13 cellular contexts compared by ENCODE assay signal in the genomic region with DNA sequence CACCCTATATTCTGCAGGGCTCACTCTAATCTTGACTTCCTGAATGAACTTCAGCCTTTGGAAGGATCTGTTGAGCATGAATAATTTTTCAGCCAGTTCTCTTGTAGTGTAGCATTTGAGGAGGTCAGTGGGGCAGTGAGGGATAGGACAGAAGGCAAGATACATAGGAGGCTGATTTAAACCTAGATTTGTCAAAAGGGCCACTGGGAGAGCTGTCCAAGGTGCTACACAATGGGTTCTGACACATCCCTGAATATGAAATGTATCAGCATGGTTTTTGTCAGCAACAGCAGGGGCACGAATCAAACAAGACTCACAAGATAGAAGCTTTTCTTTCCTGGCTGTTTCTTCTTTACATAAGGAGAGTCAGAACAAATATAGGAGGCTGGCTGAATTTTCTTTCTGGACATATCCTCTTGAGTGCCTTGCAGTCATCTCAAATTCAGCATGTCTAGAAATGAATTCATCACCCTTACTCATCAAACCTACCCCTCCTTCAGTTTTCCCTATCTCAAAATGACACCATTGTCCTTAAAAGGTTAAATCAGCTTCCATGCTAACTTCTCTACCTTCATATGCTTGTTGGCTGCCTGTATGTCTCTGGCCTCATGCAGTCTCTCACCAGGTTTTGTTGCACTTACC.
DNase-seq lines count a peak whose midpoint lies in the region; ATAC-seq and TF ChIP-seq lines count a peak whose summit lies in the region.
"Had no signal": no experiment of that assay in that cellular context is flagged by ENCODE, and none has a peak within 500 bp of the region (broad histone marks: within the 10 kb centered on the region; RNA-seq: fewer than 3 reads in every experiment).

No MANE protein-coding gene starts in this region.

- H3K27me3 Mint-ChIP-seq in activated naive CD4-positive, alpha-beta T cell treated with anti-CD3 and anti-CD28 coated beads for 36 hours (ENCODE audit: low read depth): no peaks in the 10 kb centered on the region

- H3K9me2 ChIP-seq in PC-3 (replicated peaks; ENCODE audit: low read length): no peaks in the 10 kb centered on the region

- H3K79me2 ChIP-seq in PC-3 (ENCODE audit: low read length): no peaks in the 10 kb centered on the region

- TF ChIP-seq CTCF in PC-3 (conservative IDR thresholded peaks at IDR 0.05; ENCODE audit: low read depth, low read length): no peak
- no peak for TF ChIP-seq CTCF in colonic mucosa (IDR thresholded peaks at IDR 0.05)

- POLR2A ChIA-PET in PC-3 (lab: Charles Lee; ENCODE audit: unreplicated experiment): no interaction called here

- CTCF ChIA-PET in activated naive CD4-positive, alpha-beta T cell treated with anti-CD3 and anti-CD28 coated beads for 36 hours (lab: Charles Lee): no interaction called here
- CTCF ChIA-PET in PC-3 (lab: Charles Lee): no interaction called here

- no peaks in the 10 kb centered on the region for H3F3A ChIP-seq in PC-3 (ENCODE audit: low read length, unreplicated experiment)

- no TSS peak for BruUV-seq in PC-3 (replicated peaks; lab: Mats Ljungman, UMichigan)

- DNase-seq in activated naive CD4-positive, alpha-beta T cell treated with anti-CD3 and anti-CD28 coated beads for 36 hours: peak; percentile 37
- no peak for DNase-seq in activated naive CD4-positive, alpha-beta T cell treated with Interleukin-2 at 50 U/mL for 16 hours
- DNase-seq in PC-3: peak; percentile 63
- peak; percentile 20 to 26 for DNase-seq in erythroblast (lab: John Stamatoyannopoulos, UW)
- DNase-seq in smooth muscle cell of the brain vasculature (ENCODE audit: low read depth, low spot score): peak; percentile 26
- DNase-seq in colonic mucosa: no peak
- no peak for DNase-seq in central memory CD4-positive, alpha-beta T cell
- DNase-seq: stimulated activated CD4-positive, alpha-beta T cell treated with anti-CD3 and anti-CD28 coated beads, Interleukin-4, amount 100 ng/mL, for 4 hours; upper lobe of left lung had no signal

- no peaks in the 10 kb centered on the region for H3K4me1 Mint-ChIP-seq in activated naive CD4-positive, alpha-beta T cell treated with anti-CD3 and anti-CD28 coated beads for 36 hours (ENCODE audit: low read depth)
- H3K4me1 Mint-ChIP-seq: nephron had no signal

- no peak for ATAC-seq in PC-3
- ATAC-seq in HG03520 (IDR thresholded peaks at IDR 0.05; ENCODE audit: unreplicated experiment): no peak

- H3K27me3 ChIP-seq in PC-3 (ENCODE audit: low read length) (no peaks in the 10 kb centered on the region), colonic mucosa (no peaks in the 10 kb centered on the region)
- H3K27me3 ChIP-seq: upper lobe of left lung had no signal

- TF ChIP-seq POLR2A in erythroblast (IDR thresholded peaks at IDR 0.05; ENCODE audit: low read length): no peak

- no peaks in the 10 kb centered on the region for H4K20me1 ChIP-seq in PC-3 (ENCODE audit: low read length)

- H3K4me1 ChIP-seq in PC-3 (ENCODE audit: insufficient read depth, low read length) (peaks cover 10% of the 10 kb centered on the region), colonic mucosa (no peaks in the 10 kb centered on the region)
- H3K4me1 ChIP-seq: upper lobe of left lung had no signal

- no peak overlapping the region for H3K27ac ChIP-seq in PC-3 (ENCODE audit: low read length)
- H3K27ac ChIP-seq in colonic mucosa: no peak overlapping the region
- H3K27ac ChIP-seq: C4-2B, SK-N-MC, upper lobe of left lung had no signal

- no peak overlapping the region for H2AFZ ChIP-seq in PC-3 (ENCODE audit: low read length)

- no peak overlapping the region for H3K4me3 Mint-ChIP-seq in activated naive CD4-positive, alpha-beta T cell treated with anti-CD3 and anti-CD28 coated beads for 36 hours
- H3K4me3 Mint-ChIP-seq: nephron had no signal

- H3K9ac ChIP-seq in PC-3 (ENCODE audit: low read length) (no peak overlapping the region), colonic mucosa (ENCODE audit: low read depth in 2 of 2, low read length in 2 of 2) (no peak overlapping the region)

- H3K9me3 ChIP-seq in PC-3 (ENCODE audit: low read length) (no peaks in the 10 kb centered on the region), colonic mucosa (no peaks in the 10 kb centered on the region)

- no peaks in the 10 kb centered on the region for H3K36me3 Mint-ChIP-seq in activated naive CD4-positive, alpha-beta T cell treated with anti-CD3 and anti-CD28 coated beads for 36 hours (ENCODE audit: low read depth)

- intact Hi-C loops in activated naive CD4-positive, alpha-beta T cell treated with anti-CD3 and anti-CD28 coated beads for 36 hours (cut with micrococcal nuclease): no loop called here
- intact Hi-C loops in PC-3 (cut with micrococcal nuclease): no loop called here
- intact Hi-C loops in colonic mucosa (cut with DNase I): no loop called here

- H3K9me3 Mint-ChIP-seq in activated naive CD4-positive, alpha-beta T cell treated with anti-CD3 and anti-CD28 coated beads for 36 hours: no peaks in the 10 kb centered on the region
- H3K9me3 Mint-ChIP-seq: nephron had no signal

- H3K4me3 ChIP-seq in PC-3 (ENCODE audit: low read length): no peak overlapping the region
- H3K4me3 ChIP-seq in colonic mucosa: no peak overlapping the region
- H3K4me3 ChIP-seq: SK-N-MC, upper lobe of left lung had no signal

- no peaks in the 10 kb centered on the region for H3K36me3 ChIP-seq in PC-3 (ENCODE audit: low read depth, low read length)
- no peaks in the 10 kb centered on the region for H3K36me3 ChIP-seq in colonic mucosa
- H3K36me3 ChIP-seq: upper lobe of left lung had no signal

- no peak overlapping the region for H3K27ac Mint-ChIP-seq in activated naive CD4-positive, alpha-beta T cell treated with anti-CD3 and anti-CD28 coated beads for 36 hours
- H3K27ac Mint-ChIP-seq: nephron had no signal

- no peak overlapping the region for H3K4me2 ChIP-seq in PC-3 (ENCODE audit: low read length)

Comparison
In these comparisons a context has a peak if more than half of its experiments do, and no peak if none do; other contexts are left out.
1. DNase-seq: peak in activated naive CD4-positive, alpha-beta T cell treated with anti-CD3 and anti-CD28 coated beads for 36 hours (single experiment), PC-3 (single experiment), erythroblast (2 of 2) and smooth muscle cell of the brain vasculature (single experiment); none in activated naive CD4-positive, alpha-beta T cell treated with Interleukin-2 at 50 U/mL for 16 hours (single experiment), colonic mucosa (single experiment) and central memory CD4-positive, alpha-beta T cell (single experiment).